10 cellular contexts compared by ENCODE assay signal in the genomic region with DNA sequence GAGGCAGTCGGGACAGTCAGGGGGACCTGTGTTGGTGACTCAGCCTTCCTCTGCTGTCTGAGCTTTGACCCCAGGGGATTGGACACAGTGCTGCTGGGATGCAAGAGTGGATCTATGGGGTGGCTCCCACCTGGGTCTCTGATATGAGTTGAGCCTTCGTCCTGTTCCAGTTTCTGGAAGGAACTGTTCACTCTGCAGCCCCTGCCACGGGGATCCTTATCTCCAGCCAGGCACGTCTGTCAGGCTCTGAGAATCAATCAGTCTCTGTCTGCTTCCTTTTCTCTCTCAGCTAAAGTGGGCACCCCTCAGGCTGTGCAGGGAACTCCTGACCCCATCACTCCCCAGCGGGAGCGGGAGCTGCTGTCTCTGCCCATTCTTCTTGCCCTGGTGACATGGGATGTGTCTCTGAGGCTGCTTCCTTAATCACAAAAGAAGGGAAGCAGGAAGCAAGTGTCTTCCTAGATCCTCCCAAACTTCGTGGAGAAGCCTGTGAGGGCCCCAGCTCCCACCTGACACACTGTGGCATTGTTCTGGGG. TPM values are rescaled to one million over a fixed set of nuclear protein-coding genes. Genes with fewer than 3 reads are reported as not detected.
A peak's percentile ranks its signal among the peaks of the same experiment; 100 is the strongest.
DNase-seq lines count a peak whose midpoint lies in the region; TF ChIP-seq lines count a peak whose summit lies in the region.
"Had no signal": no experiment of that assay in that cellular context is flagged by ENCODE, and none has a peak within 500 bp of the region (broad histone marks: within the 10 kb centered on the region; RNA-seq: fewer than 3 reads in every experiment).

No MANE protein-coding gene starts in this region.

- 4% methylated on average over 7 of the region's 7 CpGs for WGBS in SK-N-SH (ENCODE audit: low lambda C conversion rate)

- H3K36me3 ChIP-seq in SK-N-SH (replicated peaks in 1 of 2; ENCODE audit: control insufficient read depth in 1 of 2, insufficient read depth in 2 of 2, low read length in 1 of 2), result no peaks in the 10 kb centered on the region
- H3K36me3 ChIP-seq in right atrium auricular region, result no peaks in the 10 kb centered on the region

- H3K4me1 Mint-ChIP-seq in progenitor cell of endocrine pancreas (ENCODE audit: low read depth), result peaks cover 53% of the 10 kb centered on the region

- H3K9me3 ChIP-seq in SK-N-SH (no peaks in the 10 kb centered on the region), right atrium auricular region (no peaks in the 10 kb centered on the region)

- CTCF ChIA-PET in SK-N-SH (lab: Yijun Ruan, JAX), result interaction anchor here (0.6 to 1.1 kb wide), 2 partner anchors 104 to 259 kb away, joined by 3 to 4 read pairs; no protein-coding TSS in a partner anchor

- DNase-seq in AG20443 (ENCODE audit: low spot score) (peak; percentile 20), SK-N-SH (peak; percentile 72), right atrium auricular region (ENCODE audit: low spot score) (no peak), progenitor cell of endocrine pancreas (ENCODE audit: low spot score, unreplicated experiment) (no peak), midbrain (lab: John Stamatoyannopoulos, UW) (no peak), DMS53 treated with DMSO at 0.1 percent for 48 hours (lab: John Stamatoyannopoulos, UW; ENCODE audit: unreplicated experiment) (no peak), DMS 273 treated with DMSO at 0.1 percent for 48 hours (lab: John Stamatoyannopoulos, UW) (no peak)
- no peak for DNase-seq in activated CD8-positive, alpha-beta memory T cell treated with anti-CD3 and anti-CD28 coated beads, Interleukin-2, amount 50 U/mL, for 4 hours
- DNase-seq: activated T-cell treated with anti-CD3 and anti-CD28 coated beads for 4 hours, NCI-H187 had no signal

- no peaks in the 10 kb centered on the region for H4K20me1 ChIP-seq in SK-N-SH (ENCODE audit: insufficient read depth)

- no peaks in the 10 kb centered on the region for H3K9me3 Mint-ChIP-seq in progenitor cell of endocrine pancreas (ENCODE audit: low read depth)

- H3K4me1 ChIP-seq in SK-N-SH (ENCODE audit: control insufficient read depth in 1 of 2, insufficient read depth in 2 of 2, low read depth in 1 of 2, low read length in 1 of 2) (peaks cover 12 to 25% of the 10 kb centered on the region in 2 experiments), right atrium auricular region (peaks cover 0 to 23% of the 10 kb centered on the region in 2 donors)

- peaks cover 6% of the 10 kb centered on the region for H3F3A ChIP-seq in SK-N-SH (replicated peaks; ENCODE audit: insufficient read depth)

- H3K27ac ChIP-seq in SK-N-SH (ENCODE audit: low read depth in 2 of 2, low read length in 1 of 2) (peak overlapping the region; percentile 28 to 93; a peak in 3 of 4 replicates), right atrium auricular region (peak overlapping the region; percentile 51 to 59)

- peak in 1 of 2 experiments; percentile 90; a peak in 2 of 4 replicates for TF ChIP-seq EP300 in SK-N-SH (IDR thresholded peaks at IDR 0.05; ENCODE audit: borderline replicate concordance in 1 of 2, low read depth in 1 of 2, low read length in 1 of 2)

- no peaks in the 10 kb centered on the region for H3K79me2 ChIP-seq in SK-N-SH (ENCODE audit: insufficient read depth)

- no peaks in the 10 kb centered on the region for H3K27me3 ChIP-seq in SK-N-SH (ENCODE audit: insufficient read depth)
- no peaks in the 10 kb centered on the region for H3K27me3 ChIP-seq in right atrium auricular region

- no peak overlapping the region for H3K9ac ChIP-seq in SK-N-SH

- H3K9me2 ChIP-seq in SK-N-SH, result no peaks in the 10 kb centered on the region

- H3K4me3 ChIP-seq in SK-N-SH (ENCODE audit: low read depth in 2 of 2, low read length in 1 of 2) (no peak overlapping the region), right atrium auricular region (peak overlapping the region in 1 of 2 donors; percentile 9)

- peak overlapping the region; percentile 88 for H3K27ac Mint-ChIP-seq in progenitor cell of endocrine pancreas

- peak overlapping the region; percentile 55 for H3K4me2 ChIP-seq in SK-N-SH

- H3K27me3 Mint-ChIP-seq in progenitor cell of endocrine pancreas, result no peaks in the 10 kb centered on the region

- peak overlapping the region; percentile 32 for H3K4me3 Mint-ChIP-seq in progenitor cell of endocrine pancreas (ENCODE audit: low read depth)

- TF ChIP-seq CTCF in SK-N-SH (IDR thresholded peaks at IDR 0.05) (no peak), right atrium auricular region (IDR thresholded peaks at IDR 0.05) (no peak), progenitor cell of endocrine pancreas (IDR thresholded peaks at IDR 0.05; ENCODE audit: unreplicated experiment) (no peak)

- no peak overlapping the region for H2AFZ ChIP-seq in SK-N-SH (ENCODE audit: low read depth)

- peaks cover 12% of the 10 kb centered on the region for H3K36me3 Mint-ChIP-seq in progenitor cell of endocrine pancreas (ENCODE audit: insufficient read depth)

- POLR2A ChIA-PET in SK-N-SH (lab: Yijun Ruan, JAX), result interaction anchor here (1.5 kb wide), 1 partner anchor 50 kb away, joined by 3 read pairs; no protein-coding TSS in a partner anchor

- TF ChIP-seq RAD21 in SK-N-SH (IDR thresholded peaks at IDR 0.05; ENCODE audit: low read length), result peak; percentile 29; the same call in 1 of the 2 replicates

TF ChIP-seq in SK-N-SH, 30 proteins besides CTCF, POLR2A, EP300 and RAD21:
- 0 out of 2 replicates have a peak, but pooled peaks have one; percentile 31 for TF ChIP-seq MXI1 (IDR thresholded peaks at IDR 0.05; ENCODE audit: low read depth, low read length)
- peak; percentile 53 for TF ChIP-seq RCOR1 (IDR thresholded peaks at IDR 0.05; ENCODE audit: low read length)
- peak; percentile 90 for TF ChIP-seq GATA2 (CRISPR knock-in tag; IDR thresholded peaks at IDR 0.05)
- TF ChIP-seq, protein P1, sequence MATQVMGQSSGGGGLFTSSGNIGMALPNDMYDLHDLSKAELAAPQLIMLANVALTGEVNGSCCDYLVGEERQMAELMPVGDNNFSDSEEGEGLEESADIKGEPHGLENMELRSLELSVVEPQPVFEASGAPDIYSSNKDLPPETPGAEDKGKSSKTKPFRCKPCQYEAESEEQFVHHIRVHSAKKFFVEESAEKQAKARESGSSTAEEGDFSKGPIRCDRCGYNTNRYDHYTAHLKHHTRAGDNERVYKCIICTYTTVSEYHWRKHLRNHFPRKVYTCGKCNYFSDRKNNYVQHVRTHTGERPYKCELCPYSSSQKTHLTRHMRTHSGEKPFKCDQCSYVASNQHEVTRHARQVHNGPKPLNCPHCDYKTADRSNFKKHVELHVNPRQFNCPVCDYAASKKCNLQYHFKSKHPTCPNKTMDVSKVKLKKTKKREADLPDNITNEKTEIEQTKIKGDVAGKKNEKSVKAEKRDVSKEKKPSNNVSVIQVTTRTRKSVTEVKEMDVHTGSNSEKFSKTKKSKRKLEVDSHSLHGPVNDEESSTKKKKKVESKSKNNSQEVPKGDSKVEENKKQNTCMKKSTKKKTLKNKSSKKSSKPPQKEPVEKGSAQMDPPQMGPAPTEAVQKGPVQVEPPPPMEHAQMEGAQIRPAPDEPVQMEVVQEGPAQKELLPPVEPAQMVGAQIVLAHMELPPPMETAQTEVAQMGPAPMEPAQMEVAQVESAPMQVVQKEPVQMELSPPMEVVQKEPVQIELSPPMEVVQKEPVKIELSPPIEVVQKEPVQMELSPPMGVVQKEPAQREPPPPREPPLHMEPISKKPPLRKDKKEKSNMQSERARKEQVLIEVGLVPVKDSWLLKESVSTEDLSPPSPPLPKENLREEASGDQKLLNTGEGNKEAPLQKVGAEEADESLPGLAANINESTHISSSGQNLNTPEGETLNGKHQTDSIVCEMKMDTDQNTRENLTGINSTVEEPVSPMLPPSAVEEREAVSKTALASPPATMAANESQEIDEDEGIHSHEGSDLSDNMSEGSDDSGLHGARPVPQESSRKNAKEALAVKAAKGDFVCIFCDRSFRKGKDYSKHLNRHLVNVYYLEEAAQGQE (IDR thresholded peaks at IDR 0.05; ENCODE audit: low read depth, low read length), result no peak
- 0 out of 2 replicates have a peak, but pooled peaks have one; percentile 7 for TF ChIP-seq RFX5 (IDR thresholded peaks at IDR 0.05; ENCODE audit: low read length)
- no peak for TF ChIP-seq CHD2 (IDR thresholded peaks at IDR 0.05; ENCODE audit: low read length, partially characterized antibody)

RNA-seq across cellular contexts. Expression of a gene that starts 51.7 kb away (rescaled TPM):
- polyA plus RNA-seq in SK-N-SH (2012; rRNA removed), result 0.99 and 1.3 TPM in 2 replicates
- polyA plus RNA-seq in SK-N-SH (2012; cell fraction: cytosol; rRNA removed), result 1.3 and 1.5 TPM in 2 replicates
- 1.6 and 1.9 TPM in 2 replicates for polyA plus RNA-seq in SK-N-SH (2012; cell fraction: nucleus; rRNA removed)
- total RNA-seq in right atrium auricular region (1 to 10 TPM; 3.0 TPM), progenitor cell of endocrine pancreas (109 and 117 TPM in 2 replicates)

Comparison
In these comparisons a context has a peak if more than half of its experiments do, and no peak if none do; other contexts are left out.
1. DNase-seq: peak in AG20443 (single experiment) and SK-N-SH (single experiment); none in right atrium auricular region (single experiment), progenitor cell of endocrine pancreas (single experiment), activated CD8-positive, alpha-beta memory T cell treated with anti-CD3 and anti-CD28 coated beads, Interleukin-2, amount 50 U/mL, for 4 hours (single experiment), midbrain (single experiment), DMS53 treated with DMSO at 0.1 percent for 48 hours (single experiment) and DMS 273 treated with DMSO at 0.1 percent for 48 hours (single experiment).
2. RNA of a gene that starts 51.7 kb away (total RNA-seq): 109 to 117 TPM in progenitor cell of endocrine pancreas; 3.0 TPM in right atrium auricular region; every median in the first group is over 10 times any median in the second.